Comparison of ENCODE assay signal across 12 cellular contexts in genomic region chr9:83977196-83977595, GRCh38. TPM values are rescaled to one million over a fixed set of nuclear protein-coding genes. Genes with fewer than 3 reads are reported as not detected.
A peak's percentile ranks its signal among the peaks of the same experiment; 100 is the strongest.
DNase-seq lines count a peak whose midpoint lies in the region; ATAC-seq and TF ChIP-seq lines count a peak whose summit lies in the region.
"Had no signal": no experiment of that assay in that cellular context is flagged by ENCODE, and none has a peak within 500 bp of the region (broad histone marks: within the 10 kb centered on the region; RNA-seq: fewer than 3 reads in every experiment).

No MANE protein-coding gene starts in this region.

- no peaks in the 10 kb centered on the region for H3K27me3 ChIP-seq in BJ (ENCODE audit: control insufficient read depth, insufficient read depth, low read length)
- no peaks in the 10 kb centered on the region for H3K27me3 ChIP-seq in naive thymus-derived CD4-positive, alpha-beta T cell (ENCODE audit: control insufficient read depth in 2 of 2, insufficient read depth in 2 of 2, low read length in 2 of 2)

- H3K27me3 Mint-ChIP-seq in IgD-negative memory B cell = no peaks in the 10 kb centered on the region
- no peaks in the 10 kb centered on the region for H3K27me3 Mint-ChIP-seq in MCF 10A (ENCODE audit: insufficient read depth, unreplicated experiment)
- H3K27me3 Mint-ChIP-seq in naive thymus-derived CD4-positive, alpha-beta T cell = no peaks in the 10 kb centered on the region

- BruUV-seq in MCF 10A (replicated peaks; lab: Mats Ljungman, UMichigan) = no TSS peak

- peaks cover 33 to 50% (median 35%) of the 10 kb centered on the region in 3 donors for H3K4me1 Mint-ChIP-seq in IgD-negative memory B cell
- peaks cover 31% of the 10 kb centered on the region for H3K4me1 Mint-ChIP-seq in MCF 10A (ENCODE audit: insufficient read depth, unreplicated experiment)
- peaks cover 44 to 72% (median 60%) of the 10 kb centered on the region in 7 donors for H3K4me1 Mint-ChIP-seq in naive thymus-derived CD4-positive, alpha-beta T cell

- H3K27ac Mint-ChIP-seq in IgD-negative memory B cell (peak overlapping the region in 1 of 3 donors; percentile 99), MCF 10A (ENCODE audit: low read depth, unreplicated experiment) (peak overlapping the region; percentile 100)
- H3K27ac Mint-ChIP-seq in naive thymus-derived CD4-positive, alpha-beta T cell = peak overlapping the region; percentile 10 to 100 (median 99)

- H3K27ac ChIP-seq in naive thymus-derived CD4-positive, alpha-beta T cell (ENCODE audit: low read depth, low read length) = peak overlapping the region; percentile 99

- no peak for ATAC-seq in naive thymus-derived CD4-positive, alpha-beta T cell
- ATAC-seq in GM18861 (IDR thresholded peaks at IDR 0.05; ENCODE audit: unreplicated experiment) (no peak), omental fat pad (ENCODE audit: low FRiP score) (no peak)
- ATAC-seq: HCT116 had no signal

- H3K4me3 Mint-ChIP-seq in IgD-negative memory B cell = peak overlapping the region in 3 of 4 donors; percentile 98 to 100 (median 100)
- peak overlapping the region; percentile 100 for H3K4me3 Mint-ChIP-seq in MCF 10A (ENCODE audit: unreplicated experiment)
- H3K4me3 Mint-ChIP-seq in naive thymus-derived CD4-positive, alpha-beta T cell = peak overlapping the region; percentile 91 to 100 (median 99)

- peaks cover 18% of the 10 kb centered on the region for H3K36me3 ChIP-seq in BJ (ENCODE audit: control insufficient read depth, insufficient read depth, low read length)
- peaks cover 27 to 70% (median 41%) of the 10 kb centered on the region in 3 experiments for H3K36me3 ChIP-seq in naive thymus-derived CD4-positive, alpha-beta T cell (ENCODE audit: control insufficient read depth in 2 of 3, insufficient read depth in 3 of 3, low read length in 3 of 3)

- peak overlapping the region; percentile 100 for H3K4me3 ChIP-seq in BJ (ENCODE audit: low read depth, low read length)
- peak overlapping the region; percentile 93 for H3K4me3 ChIP-seq in naive thymus-derived CD4-positive, alpha-beta T cell (ENCODE audit: low read length)

- TF ChIP-seq CTCF in BJ (IDR thresholded peaks at IDR 0.05; ENCODE audit: insufficient read depth, low read depth, low read length) (no peak), MCF 10A (IDR thresholded peaks at IDR 0.05; ENCODE audit: unreplicated experiment) (no peak), omental fat pad (IDR thresholded peaks at IDR 0.05) (no peak)

- no peaks in the 10 kb centered on the region for H3K9me3 ChIP-seq in naive thymus-derived CD4-positive, alpha-beta T cell (ENCODE audit: control insufficient read depth in 2 of 3, low read length in 3 of 3)

- peaks cover 33% of the 10 kb centered on the region in 2 donors for H3K4me1 ChIP-seq in naive thymus-derived CD4-positive, alpha-beta T cell (ENCODE audit: control insufficient read depth in 2 of 2, insufficient read depth in 2 of 2, low read length in 2 of 2)

- intact Hi-C loops in MCF 10A (cut with micrococcal nuclease) = loop anchor here (5.0 kb wide), 1 partner anchor 340 kb away; no protein-coding TSS in a partner anchor
- intact Hi-C loops in naive thymus-derived CD4-positive, alpha-beta T cell (cut with micrococcal nuclease) = no loop called here

- H3K36me3 Mint-ChIP-seq in IgD-negative memory B cell = peaks cover 3% of the 10 kb centered on the region
- H3K36me3 Mint-ChIP-seq in MCF 10A (ENCODE audit: insufficient read depth, unreplicated experiment) = peaks cover 84% of the 10 kb centered on the region
- H3K36me3 Mint-ChIP-seq in naive thymus-derived CD4-positive, alpha-beta T cell = peaks cover 20 to 51% (median 46%) of the 10 kb centered on the region in 5 donors

- H3K9me3 Mint-ChIP-seq in IgD-negative memory B cell = no peaks in the 10 kb centered on the region
- no peaks in the 10 kb centered on the region for H3K9me3 Mint-ChIP-seq in MCF 10A (ENCODE audit: unreplicated experiment)
- H3K9me3 Mint-ChIP-seq in naive thymus-derived CD4-positive, alpha-beta T cell = peaks cover 0 to 6% (median 0%) of the 10 kb centered on the region in 11 donors

- POLR2A ChIA-PET in BJ (lab: Charles Lee) (interaction anchor here (1.1 kb wide), 1 partner anchor 57 kb away, joined by 7 read pairs; the partner anchor contains the start of gene KIF27), MCF 10A (lab: Yijun Ruan, JAX) (interaction anchor here (0.9 to 7.0 kb wide), 7 partner anchors 10 to 262 kb away, joined by 3 to 130 read pairs (median 5); partner anchors contain the start of gene KIF27)
- POLR2A ChIA-PET in naive thymus-derived CD4-positive, alpha-beta T cell (lab: Charles Lee) = interaction anchor here (0.8 to 4.8 kb wide), 2 partner anchors 13 to 18 kb away, joined by 3 to 35 read pairs; no protein-coding TSS in a partner anchor

- DNase-seq in BJ (ENCODE audit: low read depth) (no peak), MCF 10A (ENCODE audit: unreplicated experiment) (no peak), inferior parietal cortex (ENCODE audit: extremely low spot score) (no peak), omental fat pad (ENCODE audit: low spot score) (no peak), UCSD-AML1 (lab: John Stamatoyannopoulos, UW; ENCODE audit: unreplicated experiment) (no peak)
- DNase-seq in naive thymus-derived CD4-positive, alpha-beta T cell = no peak
- DNase-seq: effector CD8-positive, alpha-beta T cell; nucleus accumbens; substantia nigra had no signal

- CTCF ChIA-PET in BJ (lab: Yijun Ruan, JAX) (interaction anchor here (1.2 kb wide), 2 partner anchors 17 to 284 kb away, joined by 4 read pairs; no protein-coding TSS in a partner anchor), MCF 10A (lab: Yijun Ruan, JAX) (interaction anchor here (1.2 to 1.7 kb wide), 2 partner anchors 195 to 284 kb away, joined by 3 to 6 read pairs; no protein-coding TSS in a partner anchor)
- CTCF ChIA-PET in naive thymus-derived CD4-positive, alpha-beta T cell (lab: Charles Lee) = no interaction called here

RNA-seq across cellular contexts. Expression of gene HNRNPK, which starts 2.8 kb away (rescaled TPM):
- 343 and 549 TPM in 2 replicates for polyA plus RNA-seq in BJ (2011; rRNA removed)
- 291 and 430 TPM in 2 replicates for polyA minus RNA-seq in BJ (2011; rRNA and poly(A)+ RNA removed)
- polyA plus RNA-seq in IgD-negative memory B cell = 763 TPM
- 825 and 951 TPM in 2 replicates for total RNA-seq in MCF 10A (2022)
- total RNA-seq in naive thymus-derived CD4-positive, alpha-beta T cell = 100 to 1,000 TPM; 537 to 766 (median 589) TPM
- 100 to 1,000 TPM; 918 to 958 TPM for polyA plus RNA-seq in naive thymus-derived CD4-positive, alpha-beta T cell
- 100 to 1,000 TPM; 417 to 565 (median 429) TPM for total RNA-seq in omental fat pad

RNA-seq across cellular contexts. Expression of gene RMI1, which starts 3.4 kb away (rescaled TPM):
- polyA plus RNA-seq in BJ (2011; rRNA removed) (0.76 and 2.6 TPM in 2 replicates), IgD-negative memory B cell (5.4 TPM)
- polyA minus RNA-seq in BJ (2011; rRNA and poly(A)+ RNA removed) = 1.4 and 3.2 TPM in 2 replicates
- total RNA-seq in MCF 10A (2022) (6.9 and 11.0 TPM in 2 replicates), omental fat pad (1 to 10 TPM; 2.0 to 8.0 (median 2.3) TPM)
- total RNA-seq in naive thymus-derived CD4-positive, alpha-beta T cell = 10 to 100 TPM in 1 of 5 experiments, 1 to 10 TPM in 4; 1.6 to 24.8 (median 5.2) TPM
- 1 to 10 TPM; 5.8 to 6.7 TPM for polyA plus RNA-seq in naive thymus-derived CD4-positive, alpha-beta T cell

RNA-seq across cellular contexts. Expression of gene KIF27, which starts 56.0 kb away (rescaled TPM):
- polyA plus RNA-seq in BJ (2011; rRNA removed) (0.54 and 1.5 TPM in 2 replicates), IgD-negative memory B cell (1.4 TPM)
- 0.77 and 1.6 TPM in 2 replicates for polyA minus RNA-seq in BJ (2011; rRNA and poly(A)+ RNA removed)
- total RNA-seq in MCF 10A (2022) (9.4 and 10.0 TPM in 2 replicates), omental fat pad (1 to 10 TPM; 3.0 to 5.7 (median 4.4) TPM)
- total RNA-seq in naive thymus-derived CD4-positive, alpha-beta T cell = 1 to 10 TPM; 3.5 to 6.7 (median 5.3) TPM
- 1 to 10 TPM; 1.3 to 2.0 TPM for polyA plus RNA-seq in naive thymus-derived CD4-positive, alpha-beta T cell
